ENCODE assay signal across 17 cellular contexts in genomic region chr11:16410479-16410878, GRCh38. TPM values are rescaled to one million over a fixed set of nuclear protein-coding genes. Genes with fewer than 3 reads are reported as not detected.
"Had no signal": no experiment of that assay in that cellular context is flagged by ENCODE, and none has a peak within 500 bp of the region (broad histone marks: within the 10 kb centered on the region; RNA-seq: fewer than 3 reads in every experiment).

No MANE protein-coding gene starts in this region.

- H3K27me3 Mint-ChIP-seq: activated naive CD8-positive, alpha-beta T cell treated with anti-CD3 and anti-CD28 coated beads, Interleukin-2, amount 50 U/mL, for 24 hours; T-cell had no signal

- H3K36me3 Mint-ChIP-seq: T-cell had no signal

- H3K4me3 Mint-ChIP-seq: activated naive CD4-positive, alpha-beta T cell treated with anti-CD3 and anti-CD28 coated beads for 36 hours; activated naive CD8-positive, alpha-beta T cell treated with anti-CD3 and anti-CD28 coated beads, Interleukin-2, amount 50 U/mL, for 24 hours; T-cell had no signal

- H3K4me1 Mint-ChIP-seq: activated naive CD8-positive, alpha-beta T cell treated with anti-CD3 and anti-CD28 coated beads, Interleukin-2, amount 50 U/mL, for 24 hours; T-cell had no signal

- DNase-seq: activated CD4-positive, CD25-positive, alpha-beta regulatory T cell treated with anti-CD3 and anti-CD28 coated beads, Interleukin-2, amount 50 U/mL, for 72 hours; activated naive CD4-positive, alpha-beta T cell treated with anti-CD3 and anti-CD28 coated beads for 36 hours; activated naive CD8-positive, alpha-beta T cell treated with anti-CD3 and anti-CD28 coated beads, Interleukin-2, amount 50 U/mL, for 24 hours; activated T-cell treated with anti-CD3 and anti-CD28 coated beads for 4 hours; aorta; cerebellar nuclear complex; effector memory CD4-positive, alpha-beta T cell; left cardiac atrium; ovary; spleen; stomach; T-cell; T-helper 9 cell; testis; upper lobe of right lung had no signal

- ATAC-seq: activated naive CD8-positive, alpha-beta T cell treated with anti-CD3 and anti-CD28 coated beads, Interleukin-2, amount 50 U/mL, for 24 hours; gastroesophageal sphincter; sciatic nerve; T-cell; upper lobe of right lung had no signal

- H3K9me3 Mint-ChIP-seq: activated naive CD8-positive, alpha-beta T cell treated with anti-CD3 and anti-CD28 coated beads, Interleukin-2, amount 50 U/mL, for 24 hours had no signal

- H3K27ac Mint-ChIP-seq: activated naive CD4-positive, alpha-beta T cell treated with anti-CD3 and anti-CD28 coated beads for 36 hours; activated naive CD8-positive, alpha-beta T cell treated with anti-CD3 and anti-CD28 coated beads, Interleukin-2, amount 50 U/mL, for 24 hours; T-cell had no signal

RNA-seq across cellular contexts. Expression of gene SOX6, which starts 54.1 kb away (rescaled TPM):
- total RNA-seq: activated naive CD4-positive, alpha-beta T cell treated with anti-CD3 and anti-CD28 coated beads for 36 hours had no signal
